Comparison of ENCODE assay signal across 1 cellular context in the genomic region with DNA sequence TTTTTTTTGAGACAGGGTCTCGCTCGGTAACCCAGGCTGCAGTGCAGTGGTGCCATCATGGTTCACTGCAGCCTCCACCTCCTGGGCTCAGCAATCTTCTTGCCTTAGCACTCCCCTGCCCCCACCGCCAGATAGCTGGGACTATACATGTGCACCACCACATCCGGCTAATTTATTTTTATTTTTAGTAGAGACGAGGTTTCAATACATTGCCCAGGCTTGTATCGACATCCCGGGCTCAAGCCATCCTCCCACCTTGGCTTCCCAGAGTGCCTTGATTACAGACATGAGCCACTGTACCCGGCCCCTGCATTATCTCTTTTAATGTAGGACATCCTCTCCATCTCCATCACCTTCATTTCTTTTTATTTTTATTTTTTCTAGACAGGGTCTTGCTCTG.
TF ChIP-seq lines count a peak whose summit lies in the region.

No MANE protein-coding gene starts in this region.

TF ChIP-seq in GM12878, 131 proteins besides CTCF, POLR2A, EP300 and RAD21 (continued from another document):
- TF ChIP-seq CUX1 (IDR thresholded peaks at IDR 0.05; ENCODE audit: insufficient replicate concordance, low read depth, low read length), result no peak
- peak; percentile 53; the same call in 1 of the 2 replicates for TF ChIP-seq MTA3 (IDR thresholded peaks at IDR 0.05; ENCODE audit: borderline replicate concordance, low read length)
- no peak for TF ChIP-seq KDM1A (IDR thresholded peaks at IDR 0.05; ENCODE audit: borderline replicate concordance)
- TF ChIP-seq ASH2L (IDR thresholded peaks at IDR 0.05; ENCODE audit: borderline replicate concordance, low read depth), result 0 out of 2 replicates have a peak, but pooled peaks have one; percentile 33
- TF ChIP-seq, protein P1, sequence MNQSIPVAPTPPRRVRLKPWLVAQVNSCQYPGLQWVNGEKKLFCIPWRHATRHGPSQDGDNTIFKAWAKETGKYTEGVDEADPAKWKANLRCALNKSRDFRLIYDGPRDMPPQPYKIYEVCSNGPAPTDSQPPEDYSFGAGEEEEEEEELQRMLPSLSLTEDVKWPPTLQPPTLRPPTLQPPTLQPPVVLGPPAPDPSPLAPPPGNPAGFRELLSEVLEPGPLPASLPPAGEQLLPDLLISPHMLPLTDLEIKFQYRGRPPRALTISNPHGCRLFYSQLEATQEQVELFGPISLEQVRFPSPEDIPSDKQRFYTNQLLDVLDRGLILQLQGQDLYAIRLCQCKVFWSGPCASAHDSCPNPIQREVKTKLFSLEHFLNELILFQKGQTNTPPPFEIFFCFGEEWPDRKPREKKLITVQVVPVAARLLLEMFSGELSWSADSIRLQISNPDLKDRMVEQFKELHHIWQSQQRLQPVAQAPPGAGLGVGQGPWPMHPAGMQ (IDR thresholded peaks at IDR 0.05; ENCODE audit: borderline replicate concordance), result no peak
- TF ChIP-seq, protein P2, sequence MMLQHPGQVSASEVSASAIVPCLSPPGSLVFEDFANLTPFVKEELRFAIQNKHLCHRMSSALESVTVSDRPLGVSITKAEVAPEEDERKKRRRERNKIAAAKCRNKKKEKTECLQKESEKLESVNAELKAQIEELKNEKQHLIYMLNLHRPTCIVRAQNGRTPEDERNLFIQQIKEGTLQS (IDR thresholded peaks at IDR 0.05; ENCODE audit: borderline replicate concordance, extremely low read depth, low read depth, low read length), result no peak
- TF ChIP-seq GABPA (IDR thresholded peaks at IDR 0.05; ENCODE audit: low read depth), result 0 out of 2 replicates have a peak, but pooled peaks have one; percentile 47
- TF ChIP-seq CHD2 (IDR thresholded peaks at IDR 0.05; ENCODE audit: borderline replicate concordance, low read depth, low read length), result 0 out of 2 replicates have a peak, but pooled peaks have one; percentile 32
- peak; percentile 57; the same call in 1 of the 2 replicates for TF ChIP-seq CBFB (IDR thresholded peaks at IDR 0.05; ENCODE audit: low read depth)
- TF ChIP-seq SPI1 (IDR thresholded peaks at IDR 0.05; ENCODE audit: borderline replicate concordance, insufficient read depth, low read depth, low read length), result no peak
- TF ChIP-seq, protein P3, sequence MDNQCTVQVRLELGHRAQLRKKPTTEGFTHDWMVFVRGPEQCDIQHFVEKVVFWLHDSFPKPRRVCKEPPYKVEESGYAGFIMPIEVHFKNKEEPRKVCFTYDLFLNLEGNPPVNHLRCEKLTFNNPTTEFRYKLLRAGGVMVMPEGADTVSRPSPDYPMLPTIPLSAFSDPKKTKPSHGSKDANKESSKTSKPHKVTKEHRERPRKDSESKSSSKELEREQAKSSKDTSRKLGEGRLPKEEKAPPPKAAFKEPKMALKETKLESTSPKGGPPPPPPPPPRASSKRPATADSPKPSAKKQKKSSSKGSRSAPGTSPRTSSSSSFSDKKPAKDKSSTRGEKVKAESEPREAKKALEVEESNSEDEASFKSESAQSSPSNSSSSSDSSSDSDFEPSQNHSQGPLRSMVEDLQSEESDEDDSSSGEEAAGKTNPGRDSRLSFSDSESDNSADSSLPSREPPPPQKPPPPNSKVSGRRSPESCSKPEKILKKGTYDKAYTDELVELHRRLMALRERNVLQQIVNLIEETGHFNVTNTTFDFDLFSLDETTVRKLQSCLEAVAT (IDR thresholded peaks at IDR 0.05), result 0 out of 2 replicates have a peak, but pooled peaks have one; percentile 29
- TF ChIP-seq, protein P4, sequence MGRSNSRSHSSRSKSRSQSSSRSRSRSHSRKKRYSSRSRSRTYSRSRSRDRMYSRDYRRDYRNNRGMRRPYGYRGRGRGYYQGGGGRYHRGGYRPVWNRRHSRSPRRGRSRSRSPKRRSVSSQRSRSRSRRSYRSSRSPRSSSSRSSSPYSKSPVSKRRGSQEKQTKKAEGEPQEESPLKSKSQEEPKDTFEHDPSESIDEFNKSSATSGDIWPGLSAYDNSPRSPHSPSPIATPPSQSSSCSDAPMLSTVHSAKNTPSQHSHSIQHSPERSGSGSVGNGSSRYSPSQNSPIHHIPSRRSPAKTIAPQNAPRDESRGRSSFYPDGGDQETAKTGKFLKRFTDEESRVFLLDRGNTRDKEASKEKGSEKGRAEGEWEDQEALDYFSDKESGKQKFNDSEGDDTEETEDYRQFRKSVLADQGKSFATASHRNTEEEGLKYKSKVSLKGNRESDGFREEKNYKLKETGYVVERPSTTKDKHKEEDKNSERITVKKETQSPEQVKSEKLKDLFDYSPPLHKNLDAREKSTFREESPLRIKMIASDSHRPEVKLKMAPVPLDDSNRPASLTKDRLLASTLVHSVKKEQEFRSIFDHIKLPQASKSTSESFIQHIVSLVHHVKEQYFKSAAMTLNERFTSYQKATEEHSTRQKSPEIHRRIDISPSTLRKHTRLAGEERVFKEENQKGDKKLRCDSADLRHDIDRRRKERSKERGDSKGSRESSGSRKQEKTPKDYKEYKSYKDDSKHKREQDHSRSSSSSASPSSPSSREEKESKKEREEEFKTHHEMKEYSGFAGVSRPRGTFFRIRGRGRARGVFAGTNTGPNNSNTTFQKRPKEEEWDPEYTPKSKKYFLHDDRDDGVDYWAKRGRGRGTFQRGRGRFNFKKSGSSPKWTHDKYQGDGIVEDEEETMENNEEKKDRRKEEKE (IDR thresholded peaks at IDR 0.05), result no peak
- TF ChIP-seq FOXM1 (IDR thresholded peaks at IDR 0.05; ENCODE audit: low read depth, low read length), result peak; percentile 79
- TF ChIP-seq, protein P5, sequence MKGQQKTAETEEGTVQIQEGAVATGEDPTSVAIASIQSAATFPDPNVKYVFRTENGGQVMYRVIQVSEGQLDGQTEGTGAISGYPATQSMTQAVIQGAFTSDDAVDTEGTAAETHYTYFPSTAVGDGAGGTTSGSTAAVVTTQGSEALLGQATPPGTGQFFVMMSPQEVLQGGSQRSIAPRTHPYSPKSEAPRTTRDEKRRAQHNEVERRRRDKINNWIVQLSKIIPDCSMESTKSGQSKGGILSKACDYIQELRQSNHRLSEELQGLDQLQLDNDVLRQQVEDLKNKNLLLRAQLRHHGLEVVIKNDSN (IDR thresholded peaks at IDR 0.05; ENCODE audit: borderline replicate concordance, extremely low read length, insufficient read depth, low read depth, low read length), result no peak
- no peak for TF ChIP-seq SREBF1 (IDR thresholded peaks at IDR 0.05; ENCODE audit: low read length)
- no peak for TF ChIP-seq ZNF622 (IDR thresholded peaks at IDR 0.05)
- peak; percentile 59 for TF ChIP-seq MEF2B (IDR thresholded peaks at IDR 0.05; ENCODE audit: partially characterized antibody, poor library complexity, severe bottlenecking)
- TF ChIP-seq, protein P6, sequence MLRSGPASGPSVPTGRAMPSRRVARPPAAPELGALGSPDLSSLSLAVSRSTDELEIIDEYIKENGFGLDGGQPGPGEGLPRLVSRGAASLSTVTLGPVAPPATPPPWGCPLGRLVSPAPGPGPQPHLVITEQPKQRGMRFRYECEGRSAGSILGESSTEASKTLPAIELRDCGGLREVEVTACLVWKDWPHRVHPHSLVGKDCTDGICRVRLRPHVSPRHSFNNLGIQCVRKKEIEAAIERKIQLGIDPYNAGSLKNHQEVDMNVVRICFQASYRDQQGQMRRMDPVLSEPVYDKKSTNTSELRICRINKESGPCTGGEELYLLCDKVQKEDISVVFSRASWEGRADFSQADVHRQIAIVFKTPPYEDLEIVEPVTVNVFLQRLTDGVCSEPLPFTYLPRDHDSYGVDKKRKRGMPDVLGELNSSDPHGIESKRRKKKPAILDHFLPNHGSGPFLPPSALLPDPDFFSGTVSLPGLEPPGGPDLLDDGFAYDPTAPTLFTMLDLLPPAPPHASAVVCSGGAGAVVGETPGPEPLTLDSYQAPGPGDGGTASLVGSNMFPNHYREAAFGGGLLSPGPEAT (IDR thresholded peaks at IDR 0.05; ENCODE audit: low read depth), result 0 out of 2 replicates have a peak, but pooled peaks have one; percentile 22
- no peak for TF ChIP-seq SMARCA5 (IDR thresholded peaks at IDR 0.05)
- TF ChIP-seq, protein P7, sequence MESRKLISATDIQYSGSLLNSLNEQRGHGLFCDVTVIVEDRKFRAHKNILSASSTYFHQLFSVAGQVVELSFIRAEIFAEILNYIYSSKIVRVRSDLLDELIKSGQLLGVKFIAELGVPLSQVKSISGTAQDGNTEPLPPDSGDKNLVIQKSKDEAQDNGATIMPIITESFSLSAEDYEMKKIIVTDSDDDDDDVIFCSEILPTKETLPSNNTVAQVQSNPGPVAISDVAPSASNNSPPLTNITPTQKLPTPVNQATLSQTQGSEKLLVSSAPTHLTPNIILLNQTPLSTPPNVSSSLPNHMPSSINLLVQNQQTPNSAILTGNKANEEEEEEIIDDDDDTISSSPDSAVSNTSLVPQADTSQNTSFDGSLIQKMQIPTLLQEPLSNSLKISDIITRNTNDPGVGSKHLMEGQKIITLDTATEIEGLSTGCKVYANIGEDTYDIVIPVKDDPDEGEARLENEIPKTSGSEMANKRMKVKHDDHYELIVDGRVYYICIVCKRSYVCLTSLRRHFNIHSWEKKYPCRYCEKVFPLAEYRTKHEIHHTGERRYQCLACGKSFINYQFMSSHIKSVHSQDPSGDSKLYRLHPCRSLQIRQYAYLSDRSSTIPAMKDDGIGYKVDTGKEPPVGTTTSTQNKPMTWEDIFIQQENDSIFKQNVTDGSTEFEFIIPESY (IDR thresholded peaks at IDR 0.05), result no peak
- TF ChIP-seq ZNF24 (IDR thresholded peaks at IDR 0.05), result no peak
- no peak for TF ChIP-seq RCOR1 (conservative IDR thresholded peaks at IDR 0.05; ENCODE audit: low read depth, low read length)
- no peak for TF ChIP-seq WRNIP1 (IDR thresholded peaks at IDR 0.05; ENCODE audit: borderline replicate concordance, low read depth, low read length)
- peak; percentile 43; the same call in 1 of the 2 replicates for TF ChIP-seq PAX5 (IDR thresholded peaks at IDR 0.05; ENCODE audit: borderline replicate concordance, low read depth, low read length)
- TF ChIP-seq POU2F2 (IDR thresholded peaks at IDR 0.05; ENCODE audit: borderline replicate concordance, low read depth, low read length), result 0 out of 3 replicates have a peak, but pooled peaks have one; percentile 49
- TF ChIP-seq ZBED1 (IDR thresholded peaks at IDR 0.05; ENCODE audit: borderline replicate concordance), result no peak
- TF ChIP-seq NFXL1 (IDR thresholded peaks at IDR 0.05; ENCODE audit: borderline replicate concordance), result no peak
- peak; percentile 67; the same call in 1 of the 2 replicates for TF ChIP-seq NBN (IDR thresholded peaks at IDR 0.05)
- 0 out of 2 replicates have a peak, but pooled peaks have one; percentile 32 for TF ChIP-seq YY1 (IDR thresholded peaks at IDR 0.05; ENCODE audit: low read depth, low read length)
- no peak for TF ChIP-seq SMAD1 (IDR thresholded peaks at IDR 0.05; ENCODE audit: low read depth, partially characterized antibody)
- TF ChIP-seq, protein P8, sequence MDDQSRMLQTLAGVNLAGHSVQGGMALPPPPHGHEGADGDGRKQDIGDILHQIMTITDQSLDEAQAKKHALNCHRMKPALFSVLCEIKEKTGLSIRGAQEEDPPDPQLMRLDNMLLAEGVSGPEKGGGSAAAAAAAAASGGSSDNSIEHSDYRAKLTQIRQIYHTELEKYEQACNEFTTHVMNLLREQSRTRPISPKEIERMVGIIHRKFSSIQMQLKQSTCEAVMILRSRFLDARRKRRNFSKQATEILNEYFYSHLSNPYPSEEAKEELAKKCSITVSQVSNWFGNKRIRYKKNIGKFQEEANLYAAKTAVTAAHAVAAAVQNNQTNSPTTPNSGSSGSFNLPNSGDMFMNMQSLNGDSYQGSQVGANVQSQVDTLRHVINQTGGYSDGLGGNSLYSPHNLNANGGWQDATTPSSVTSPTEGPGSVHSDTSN (IDR thresholded peaks at IDR 0.05; ENCODE audit: insufficient replicate concordance, low read depth, low read length), result no peak
- TF ChIP-seq ETV6 (conservative IDR thresholded peaks at IDR 0.05 in 1 of 2, IDR thresholded peaks at IDR 0.05 in 1 of 2; ENCODE audit: borderline replicate concordance in 1 of 2, low read depth in 1 of 2), result no peak
- TF ChIP-seq CEBPB (IDR thresholded peaks at IDR 0.05; ENCODE audit: borderline replicate concordance in 1 of 2, low read depth in 2 of 2, low read length in 2 of 2), result no peak
- TF ChIP-seq MEF2A (IDR thresholded peaks at IDR 0.05; ENCODE audit: insufficient read depth, low read depth, low read length), result peak; percentile 89
- no peak for TF ChIP-seq POLR2AphosphoS5 (IDR thresholded peaks at IDR 0.05; ENCODE audit: low read length)
- TF ChIP-seq HDGF (IDR thresholded peaks at IDR 0.05), result 0 out of 2 replicates have a peak, but pooled peaks have one; percentile 55
- TF ChIP-seq SMC3 (IDR thresholded peaks at IDR 0.05; ENCODE audit: borderline replicate concordance, low read length), result no peak
- TF ChIP-seq IKZF2 (IDR thresholded peaks at IDR 0.05), result peak; percentile 60 to 69; a peak in 2 of 4 replicates
- peak; percentile 52 for TF ChIP-seq IKZF1 (conservative IDR thresholded peaks at IDR 0.05)
- TF ChIP-seq JUND (IDR thresholded peaks at IDR 0.05; ENCODE audit: low read depth, low read length), result no peak
